Comparison of ENCODE assay signal across 8 cellular contexts in the genomic region with DNA sequence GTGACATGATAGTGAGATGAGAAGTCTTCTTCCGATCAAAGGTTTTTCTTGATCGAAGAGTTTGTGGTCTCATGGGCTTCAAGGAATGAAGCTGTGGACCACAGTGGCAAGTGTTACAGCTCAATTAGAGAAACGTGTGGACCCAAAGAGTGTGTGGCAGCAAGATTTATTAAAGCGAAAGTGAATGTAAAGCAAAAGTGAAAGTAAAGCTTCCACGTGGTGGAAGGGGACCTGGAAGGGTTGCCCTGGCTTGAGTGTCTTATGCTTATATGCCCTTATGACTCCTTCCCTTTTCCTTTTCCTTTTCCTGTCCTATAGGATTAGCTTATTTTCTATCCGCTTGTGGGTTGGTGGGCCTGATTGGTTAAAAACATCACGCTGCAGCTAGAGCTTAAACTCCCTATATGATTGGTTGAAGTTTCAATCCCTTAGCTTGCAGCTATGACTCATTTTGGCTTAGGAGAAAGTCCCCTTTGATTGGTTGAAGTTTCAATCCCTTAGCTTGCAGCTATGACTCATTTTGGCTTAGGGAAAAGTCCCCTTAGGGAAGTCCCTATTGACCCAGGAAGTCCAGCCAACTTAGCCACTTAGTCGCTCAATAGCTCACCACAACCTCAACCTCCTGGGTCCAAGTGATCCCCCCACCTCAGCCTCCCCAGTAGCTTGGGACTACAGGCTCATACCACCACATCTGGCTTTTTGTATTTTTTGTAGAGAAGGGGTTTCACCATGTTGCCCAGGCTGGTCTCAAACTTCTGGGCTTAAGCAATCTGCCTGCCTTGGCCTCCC. TPM values are rescaled to one million over a fixed set of nuclear protein-coding genes. Genes with fewer than 3 reads are reported as not detected.
DNase-seq lines count a peak whose midpoint lies in the region; ATAC-seq and TF ChIP-seq lines count a peak whose summit lies in the region.

No MANE protein-coding gene starts in this region.

- peak overlapping the region; percentile 15 for H3K4me3 Mint-ChIP-seq in Calu3 (ENCODE audit: low read depth, unreplicated experiment)
- H3K4me3 Mint-ChIP-seq in activated T-helper 2 cell treated with anti-CD3 and anti-CD28 coated beads, Interferon-gamma antibody, Interleukin-2, Interleukin-4, amounts not matched to agents 10 μg/mL and 5 μg/mL and 100 μg/mL, durations not matched to agents 14 hours and 24 hours and 36 hours (ENCODE audit: low read depth), result peak overlapping the region; percentile 75
- peak overlapping the region; percentile 95 for H3K4me3 Mint-ChIP-seq in memory B cell

- no peak for TF ChIP-seq CTCF in Calu3 (IDR thresholded peaks at IDR 0.05; ENCODE audit: unreplicated experiment)
- no peak for TF ChIP-seq CTCF in uterus (IDR thresholded peaks at IDR 0.05)
- no peak for TF ChIP-seq CTCF in smooth muscle cell (IDR thresholded peaks at IDR 0.05; ENCODE audit: borderline replicate concordance, insufficient read depth, poor library complexity, severe bottlenecking)

- H3K4me3 ChIP-seq in uterus (peak overlapping the region in 1 of 2 donors; percentile 4), smooth muscle cell (no peak overlapping the region)

- no peak overlapping the region for H3K4me2 ChIP-seq in smooth muscle cell

- H3K36me3 ChIP-seq in uterus (no peaks in the 10 kb centered on the region), smooth muscle cell (ENCODE audit: low read depth) (no peaks in the 10 kb centered on the region)

- peaks cover 27% of the 10 kb centered on the region for H3K4me1 Mint-ChIP-seq in Calu3 (ENCODE audit: low read depth, unreplicated experiment)
- peaks cover 15% of the 10 kb centered on the region for H3K4me1 Mint-ChIP-seq in activated T-helper 2 cell treated with anti-CD3 and anti-CD28 coated beads, Interferon-gamma antibody, Interleukin-2, Interleukin-4, amounts not matched to agents 10 μg/mL and 5 μg/mL and 100 μg/mL, durations not matched to agents 14 hours and 24 hours and 36 hours (ENCODE audit: low read depth)
- peaks cover 10% of the 10 kb centered on the region for H3K4me1 Mint-ChIP-seq in memory B cell

- H2AFZ ChIP-seq in smooth muscle cell (ENCODE audit: low read depth), result no peak overlapping the region

- H3K4me1 ChIP-seq in uterus (no peaks in the 10 kb centered on the region), smooth muscle cell (ENCODE audit: low read depth) (no peaks in the 10 kb centered on the region)

- H3K9ac ChIP-seq in smooth muscle cell (ENCODE audit: low read depth), result no peak overlapping the region

- DNase-seq in Calu3 (no peak), NCI-H2029 (lab: John Stamatoyannopoulos, UW) (peak; percentile 62), memory B cell (ENCODE audit: low spot score in 2 of 2) (peak; percentile 31 to 42), NCI-H1105 treated with DMSO at 0.1 percent for 48 hours (lab: John Stamatoyannopoulos, UW) (no peak), uterus (no peak), smooth muscle cell (lab: John Stamatoyannopoulos, UW; ENCODE audit: unreplicated experiment) (no peak)
- peak; percentile 24 for DNase-seq in activated T-helper 2 cell treated with anti-CD3 and anti-CD28 coated beads, Interferon-gamma antibody, Interleukin-2, Interleukin-4, amounts not matched to agents 10 μg/mL and 5 μg/mL and 100 μg/mL, durations not matched to agents 14 hours and 24 hours and 36 hours (ENCODE audit: low spot score)

- H3K27ac ChIP-seq in uterus (no peak overlapping the region), smooth muscle cell (ENCODE audit: low read depth) (no peak overlapping the region)

- H3K9me3 Mint-ChIP-seq in Calu3 (ENCODE audit: low read depth, unreplicated experiment) (peaks cover 2% of the 10 kb centered on the region), memory B cell (no peaks in the 10 kb centered on the region)
- peaks cover 23% of the 10 kb centered on the region for H3K9me3 Mint-ChIP-seq in activated T-helper 2 cell treated with anti-CD3 and anti-CD28 coated beads, Interferon-gamma antibody, Interleukin-2, Interleukin-4, amounts not matched to agents 10 μg/mL and 5 μg/mL and 100 μg/mL, durations not matched to agents 14 hours and 24 hours and 36 hours

- intact Hi-C loops in Calu3 (cut with micrococcal nuclease; ENCODE audit: unreplicated experiment), result loop anchor here (5.0 to 10.0 kb wide), 4 partner anchors 190 to 892 kb away; no protein-coding TSS in a partner anchor
- intact Hi-C loops in activated T-helper 2 cell treated with anti-CD3 and anti-CD28 coated beads, Interferon-gamma antibody, Interleukin-2, Interleukin-4, amounts not matched to agents 10 μg/mL and 5 μg/mL and 100 μg/mL, durations not matched to agents 14 hours and 24 hours and 36 hours (cut with micrococcal nuclease), result loop anchor here (1.0 to 5.0 kb wide), 3 partner anchors 35 to 186 kb away; a partner anchor contains a TSS
- intact Hi-C loops in uterus (cut with DNase I; ENCODE audit: low total_unique reads), result loop anchor here (10.0 kb wide), 1 partner anchor 250 kb away; a partner anchor contains a TSS

- H3K27me3 ChIP-seq in uterus (no peaks in the 10 kb centered on the region), smooth muscle cell (ENCODE audit: low read depth) (no peaks in the 10 kb centered on the region)

- H3K9me3 ChIP-seq in uterus, result no peaks in the 10 kb centered on the region
- peaks cover 8% of the 10 kb centered on the region for H3K9me3 ChIP-seq in smooth muscle cell (replicated peaks; ENCODE audit: low read depth)

- H3K36me3 Mint-ChIP-seq in Calu3 (ENCODE audit: insufficient read depth, unreplicated experiment) (no peaks in the 10 kb centered on the region), memory B cell (no peaks in the 10 kb centered on the region)
- peaks cover 7% of the 10 kb centered on the region for H3K36me3 Mint-ChIP-seq in activated T-helper 2 cell treated with anti-CD3 and anti-CD28 coated beads, Interferon-gamma antibody, Interleukin-2, Interleukin-4, amounts not matched to agents 10 μg/mL and 5 μg/mL and 100 μg/mL, durations not matched to agents 14 hours and 24 hours and 36 hours (ENCODE audit: low read depth)

- TF ChIP-seq POLR2A in uterus (IDR thresholded peaks at IDR 0.05), result no peak

- no TSS peak for BruUV-seq in Calu3 (replicated peaks; lab: Mats Ljungman, UMichigan)

- 94% methylated on average over 8 of the region's 8 CpGs for WGBS in smooth muscle cell (ENCODE audit: low lambda C conversion rate)

- no peaks in the 10 kb centered on the region for H3K79me2 ChIP-seq in smooth muscle cell (ENCODE audit: low read depth)

- H3K27ac Mint-ChIP-seq in Calu3 (ENCODE audit: unreplicated experiment) (peak overlapping the region; percentile 40), memory B cell (peak overlapping the region; percentile 99)
- H3K27ac Mint-ChIP-seq in activated T-helper 2 cell treated with anti-CD3 and anti-CD28 coated beads, Interferon-gamma antibody, Interleukin-2, Interleukin-4, amounts not matched to agents 10 μg/mL and 5 μg/mL and 100 μg/mL, durations not matched to agents 14 hours and 24 hours and 36 hours, result peak overlapping the region; percentile 83

- no peaks in the 10 kb centered on the region for H4K20me1 ChIP-seq in smooth muscle cell (ENCODE audit: low read depth)

- H3K27me3 Mint-ChIP-seq in Calu3 (ENCODE audit: unreplicated experiment), result no peaks in the 10 kb centered on the region
- H3K27me3 Mint-ChIP-seq in activated T-helper 2 cell treated with anti-CD3 and anti-CD28 coated beads, Interferon-gamma antibody, Interleukin-2, Interleukin-4, amounts not matched to agents 10 μg/mL and 5 μg/mL and 100 μg/mL, durations not matched to agents 14 hours and 24 hours and 36 hours (ENCODE audit: low read depth), result no peaks in the 10 kb centered on the region
- no peaks in the 10 kb centered on the region for H3K27me3 Mint-ChIP-seq in memory B cell

- ATAC-seq in GM21529 (IDR thresholded peaks at IDR 0.05; ENCODE audit: unreplicated experiment), result peak; percentile 44
- peak; percentile 67 for ATAC-seq in memory B cell (ENCODE audit: low read depth)

- no peaks in the 10 kb centered on the region for H3F3A ChIP-seq in smooth muscle cell (ENCODE audit: low read depth)

- CTCF ChIA-PET in Calu3 (lab: Charles Lee), result interaction anchor here (0.9 to 1.0 kb wide), 2 partner anchors 10 to 187 kb away, joined by 3 read pairs; no protein-coding TSS in a partner anchor

RNA-seq across cellular contexts. Expression of a gene that starts 34.7 kb away (rescaled TPM):
- total RNA-seq in Calu3 (2022) (164 and 182 TPM in 2 replicates), uterus (100 to 1,000 TPM in 2 of 4 donors, 10 to 100 TPM in 2; 34.2 to 134 (median 91.1) TPM), smooth muscle cell (84.1 and 87.7 TPM in 2 replicates)
- 106 and 108 TPM in 2 replicates for total RNA-seq in activated T-helper 2 cell treated with anti-CD3 and anti-CD28 coated beads, Interferon-gamma antibody, Interleukin-2, Interleukin-4, amounts not matched to agents 10 μg/mL and 5 μg/mL and 100 μg/mL, durations not matched to agents 14 hours and 24 hours and 36 hours
- polyA plus RNA-seq in smooth muscle cell, result 164 and 183 TPM in 2 replicates

Comparison
In these comparisons a context has a peak if more than half of its experiments do, and no peak if none do; other contexts are left out.
1. DNase-seq: peak in NCI-H2029 (single experiment), activated T-helper 2 cell treated with anti-CD3 and anti-CD28 coated beads, Interferon-gamma antibody, Interleukin-2, Interleukin-4, amounts not matched to agents 10 μg/mL and 5 μg/mL and 100 μg/mL, durations not matched to agents 14 hours and 24 hours and 36 hours (single experiment) and memory B cell (2 of 2); none in Calu3 (single experiment), NCI-H1105 treated with DMSO at 0.1 percent for 48 hours (single experiment), uterus (0 of 2) and smooth muscle cell (single experiment).
2. H3K27ac Mint-ChIP-seq: peak in every context shown above with its lines; median percentile 99 in memory B cell; 83 in activated T-helper 2 cell treated with anti-CD3 and anti-CD28 coated beads, Interferon-gamma antibody, Interleukin-2, Interleukin-4, amounts not matched to agents 10 μg/mL and 5 μg/mL and 100 μg/mL, durations not matched to agents 14 hours and 24 hours and 36 hours; 40 in Calu3.
3. H3K4me3 Mint-ChIP-seq: peak in every context shown above with its lines; median percentile 95 in memory B cell; 75 in activated T-helper 2 cell treated with anti-CD3 and anti-CD28 coated beads, Interferon-gamma antibody, Interleukin-2, Interleukin-4, amounts not matched to agents 10 μg/mL and 5 μg/mL and 100 μg/mL, durations not matched to agents 14 hours and 24 hours and 36 hours; 15 in Calu3.